In genomic region chr3:115800489-115801080, GRCh38 we compare ENCODE assay signal across 15 cellular contexts.
DNase-seq lines count a peak whose midpoint lies in the region; ATAC-seq and TF ChIP-seq lines count a peak whose summit lies in the region.
"Had no signal": no experiment of that assay in that cellular context is flagged by ENCODE, and none has a peak within 500 bp of the region (broad histone marks: within the 10 kb centered on the region; RNA-seq: fewer than 3 reads in every experiment).

No MANE protein-coding gene starts in this region.

- TF ChIP-seq POLR2A in suprapubic skin (IDR thresholded peaks at IDR 0.05) = no peak

- H3K4me1 Mint-ChIP-seq in Calu3 (ENCODE audit: low read depth, unreplicated experiment) = peaks cover 60% of the 10 kb centered on the region
- H3K4me1 Mint-ChIP-seq: activated B cell treated with CpG ODN at 0.5 μM for 24 hours, B cell had no signal

- H3K27ac Mint-ChIP-seq in Calu3 (ENCODE audit: unreplicated experiment) = peak overlapping the region; percentile 82
- H3K27ac Mint-ChIP-seq: activated B cell treated with CpG ODN at 0.5 μM for 24 hours, B cell had no signal

- no peaks in the 10 kb centered on the region for H3K79me2 ChIP-seq in mammary epithelial cell (ENCODE audit: insufficient read depth, low read length)

- DNase-seq in Calu3 (peak; percentile 41), NCI-H460 (ENCODE audit: extremely low read depth, low read depth) (peak; percentile 36), mammary epithelial cell (peak; percentile 74), left kidney (ENCODE audit: low read depth, low spot score) (peak; percentile 7), suprapubic skin (ENCODE audit: low spot score in 2 of 2) (no peak)
- no peak for DNase-seq in activated CD4-positive, alpha-beta T cell treated with anti-CD3 and anti-CD28 coated beads, Interleukin-2, amount 50 U/mL, for 4 hours
- DNase-seq in activated CD8-positive, alpha-beta memory T cell treated with anti-CD3 and anti-CD28 coated beads, Interleukin-2, amount 50 U/mL, for 4 hours = no peak
- DNase-seq: activated B cell treated with CpG ODN at 0.5 μM for 24 hours; DMS79; NCI-H2171 treated with DMSO at 0.1 percent for 48 hours; stimulated activated CD4-positive, alpha-beta T cell treated with anti-CD3 and anti-CD28 coated beads, Interleukin-1b, Interleukin-23, amount 100 ng/mL, for 48 hours; stimulated activated CD8-positive, alpha-beta memory T cell treated with anti-CD3 and anti-CD28 coated beads, Interleukin-4, amount 100 ng/mL, for 48 hours; trophoblast cell had no signal

- dilution Hi-C loops in mammary epithelial cell (cut with HindIII; ENCODE audit: low sequenced_read_pairs) = no loop called here

- no peak overlapping the region for H2AFZ ChIP-seq in mammary epithelial cell (ENCODE audit: low read depth, low read length)

- intact Hi-C loops in Calu3 (cut with micrococcal nuclease; ENCODE audit: unreplicated experiment) (no loop called here), mammary epithelial cell (cut with micrococcal nuclease) (no loop called here)

- ATAC-seq in HG02970 (IDR thresholded peaks at IDR 0.05; ENCODE audit: low FRiP score, unreplicated experiment) = no peak

- BruUV-seq in Calu3 (replicated peaks; lab: Mats Ljungman, UMichigan) (no TSS peak), mammary epithelial cell (replicated peaks; lab: Mats Ljungman, UMichigan) (no TSS peak)

- no peak overlapping the region for H3K4me3 ChIP-seq in mammary epithelial cell (replicated peaks in 1 of 3; ENCODE audit: insufficient read depth in 1 of 3, low read depth in 2 of 3, low read length in 3 of 3)
- no peak overlapping the region for H3K4me3 ChIP-seq in suprapubic skin

- TF ChIP-seq EP300 in suprapubic skin (IDR thresholded peaks at IDR 0.05) = no peak

- in situ Hi-C loops in mammary epithelial cell (cut with MboI; ENCODE audit: low sequenced_read_pairs in 2 of 2) = loop anchor here (25.0 kb wide), 2 partner anchors 113 to 588 kb away; no protein-coding TSS in a partner anchor

- H3K36me3 Mint-ChIP-seq in Calu3 (ENCODE audit: insufficient read depth, unreplicated experiment) = peaks cover 27% of the 10 kb centered on the region

- H3K4me2 ChIP-seq in mammary epithelial cell (ENCODE audit: insufficient read depth, low read depth, low read length) = no peak overlapping the region

- H3K27me3 ChIP-seq in mammary epithelial cell (ENCODE audit: insufficient read depth, low read length) = no peaks in the 10 kb centered on the region
- H3K27me3 ChIP-seq in suprapubic skin = no peaks in the 10 kb centered on the region

- H3K9me3 Mint-ChIP-seq in Calu3 (ENCODE audit: low read depth, unreplicated experiment) = no peaks in the 10 kb centered on the region
- H3K9me3 Mint-ChIP-seq: activated B cell treated with CpG ODN at 0.5 μM for 24 hours had no signal

- peak overlapping the region; percentile 71 for H3K27ac ChIP-seq in mammary epithelial cell (ENCODE audit: insufficient read depth, low read depth, low read length)
- no peak overlapping the region for H3K27ac ChIP-seq in suprapubic skin

- no peaks in the 10 kb centered on the region for H3K27me3 Mint-ChIP-seq in Calu3 (ENCODE audit: unreplicated experiment)

- H3K9ac ChIP-seq in mammary epithelial cell (ENCODE audit: insufficient read depth, low read length) = peak overlapping the region; percentile 37

- WGBS in mammary epithelial cell (ENCODE audit: low coverage, missing lambda C conversion rate) = 41% methylated on average over 4 of the region's 4 CpGs
- WGBS in suprapubic skin = 65% methylated on average over 4 of the region's 4 CpGs

- H3K4me1 ChIP-seq in mammary epithelial cell (ENCODE audit: insufficient read depth, low read length) (peaks cover 25% of the 10 kb centered on the region), suprapubic skin (no peaks in the 10 kb centered on the region)

- H3K4me3 Mint-ChIP-seq in Calu3 (ENCODE audit: low read depth, unreplicated experiment) = no peak overlapping the region
- H3K4me3 Mint-ChIP-seq: activated B cell treated with CpG ODN at 0.5 μM for 24 hours, B cell had no signal

- CTCF ChIA-PET in Calu3 (lab: Charles Lee) = interaction anchor here (0.7 kb wide), 1 partner anchor 14 kb away, joined by 4 read pairs; no protein-coding TSS in a partner anchor
- CTCF ChIA-PET in mammary epithelial cell (lab: Charles Lee; ENCODE audit: low non-redundant PET) = no interaction called here

- H3K36me3 ChIP-seq in mammary epithelial cell (ENCODE audit: insufficient read depth, low read length) (no peaks in the 10 kb centered on the region), suprapubic skin (no peaks in the 10 kb centered on the region)

- H4K20me1 ChIP-seq in mammary epithelial cell (ENCODE audit: insufficient read depth, low read length) = no peaks in the 10 kb centered on the region

- TF ChIP-seq CTCF in Calu3 (IDR thresholded peaks at IDR 0.05; ENCODE audit: unreplicated experiment) (no peak), mammary epithelial cell (conservative IDR thresholded peaks at IDR 0.05 in 1 of 2, IDR thresholded peaks at IDR 0.05 in 1 of 2; ENCODE audit: extremely low read depth in 1 of 2, insufficient read depth in 1 of 2, low read depth in 1 of 2, low read length in 2 of 2) (no peak), suprapubic skin (IDR thresholded peaks at IDR 0.05) (no peak)

- H3K9me3 ChIP-seq in mammary epithelial cell (replicated peaks; ENCODE audit: insufficient read depth, low read length) (no peaks in the 10 kb centered on the region), suprapubic skin (no peaks in the 10 kb centered on the region)

Comparison
In these comparisons a context has a peak if more than half of its experiments do, and no peak if none do; other contexts are left out.
1. DNase-seq: peak in Calu3 (single experiment), NCI-H460 (single experiment), mammary epithelial cell (single experiment) and left kidney (single experiment); none in activated CD4-positive, alpha-beta T cell treated with anti-CD3 and anti-CD28 coated beads, Interleukin-2, amount 50 U/mL, for 4 hours (0 of 2), suprapubic skin (0 of 2) and activated CD8-positive, alpha-beta memory T cell treated with anti-CD3 and anti-CD28 coated beads, Interleukin-2, amount 50 U/mL, for 4 hours (single experiment).